Comparison of ENCODE assay signal across 26 cellular contexts in the genomic region with DNA sequence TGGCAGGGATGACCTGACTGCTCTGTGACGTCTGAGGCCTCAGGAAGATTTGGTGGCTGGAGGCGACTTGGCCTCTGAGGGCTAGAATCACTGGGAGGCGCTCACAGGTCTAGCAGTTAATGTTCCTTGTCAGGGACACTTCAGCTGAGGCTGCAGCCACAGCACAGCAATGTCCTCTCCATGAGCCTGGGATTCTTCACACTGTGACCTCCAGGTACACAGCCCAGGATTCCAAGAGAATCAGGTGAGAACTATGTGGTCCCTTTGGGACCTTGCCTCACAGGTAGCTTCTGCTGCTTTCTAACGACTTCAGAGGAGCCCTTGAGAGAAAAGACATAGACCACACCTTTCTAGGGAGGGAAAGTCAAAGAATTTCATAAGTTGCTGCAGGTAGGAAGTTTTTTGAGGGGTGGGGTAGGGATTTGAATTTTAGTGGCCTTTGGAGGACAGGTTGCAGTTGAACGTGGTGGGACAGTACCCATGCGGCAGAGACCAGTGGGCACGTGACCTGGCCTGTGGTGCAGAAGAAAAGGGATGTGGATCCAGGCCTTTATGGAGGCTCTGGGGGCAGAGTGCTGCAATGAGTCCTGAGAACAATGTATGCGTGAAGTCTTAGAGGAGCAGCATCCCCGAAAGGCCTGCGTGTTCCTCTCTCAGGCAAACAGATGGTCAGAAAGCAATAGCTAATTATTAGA.
A peak's percentile ranks its signal among the peaks of the same experiment; 100 is the strongest.
DNase-seq lines count a peak whose midpoint lies in the region; ATAC-seq, FAIRE-seq and TF ChIP-seq lines count a peak whose summit lies in the region.
"Had no signal": no experiment of that assay in that cellular context is flagged by ENCODE, and none has a peak within 500 bp of the region (broad histone marks: within the 10 kb centered on the region; RNA-seq: fewer than 3 reads in every experiment).

No MANE protein-coding gene starts in this region.

- H4K20me1 ChIP-seq in HepG2 (ENCODE audit: insufficient read depth, low read length), result no peaks in the 10 kb centered on the region

- intact Hi-C loops in HepG2 (cut with micrococcal nuclease; ENCODE audit: unreplicated experiment), result no loop called here
- intact Hi-C loops in right lobe of liver (cut with DNase I), result no loop called here
- intact Hi-C loops in vagina (cut with DNase I), result no loop called here

- no peak overlapping the region for H2AFZ ChIP-seq in HepG2 (ENCODE audit: low read length)
- H2AFZ ChIP-seq: GM23248, PC-9 had no signal

- peak; percentile 12 for DNase-seq in DMS53 (lab: John Stamatoyannopoulos, UW)
- DNase-seq in DMS53 treated with DMSO at 0.1 percent for 48 hours (lab: John Stamatoyannopoulos, UW; ENCODE audit: unreplicated experiment), result no peak
- no peak for DNase-seq in HepG2 (ENCODE audit: low spot score)
- no peak for DNase-seq in right lobe of liver
- DNase-seq in vagina (ENCODE audit: extremely low spot score in 2 of 2), result peak; percentile 49 to 58
- DNase-seq in suprapubic skin (ENCODE audit: low spot score in 2 of 2), result no peak
- DNase-seq: 8988T, ACHN, Calu3, GF-D8, GM23248, H7, Kasumi-1, NCI-H2081, NCI-H2171 treated with DMSO at 0.1 percent for 48 hours, NCI-H345, NCI-H510A treated with DMSO at 0.1 percent for 48 hours, NCI-H774, PC-9, SJCRH30 had no signal

- FAIRE-seq in HepG2 (lab: Jason Lieb, UNC) (no peak), islet of Langerhans (lab: Jason Lieb, UNC) (peak; percentile 71)
- FAIRE-seq: GM12891, K562 had no signal

- H3K4me3 ChIP-seq in HepG2 (replicated peaks in 1 of 3; ENCODE audit: insufficient read depth in 1 of 3, low read depth in 2 of 3, low read length in 3 of 3) (no peak overlapping the region), right lobe of liver (no peak overlapping the region), vagina (no peak overlapping the region), suprapubic skin (no peak overlapping the region), gastroesophageal sphincter (no peak overlapping the region)
- H3K4me3 ChIP-seq: GM23248, K562, PC-9, SJCRH30 had no signal

- CTCF ChIA-PET in HepG2 (lab: Yijun Ruan, JAX; ENCODE audit: low intra/inter-chr PET ratio, low total read pairs), result no interaction called here

- no peaks in the 10 kb centered on the region for H3K27me3 ChIP-seq in HepG2 (ENCODE audit: control insufficient read depth in 1 of 2, insufficient read depth in 2 of 2, low read length in 2 of 2)
- no peaks in the 10 kb centered on the region for H3K27me3 ChIP-seq in right lobe of liver
- H3K27me3 ChIP-seq in vagina, result no peaks in the 10 kb centered on the region
- no peaks in the 10 kb centered on the region for H3K27me3 ChIP-seq in suprapubic skin
- H3K27me3 ChIP-seq in gastroesophageal sphincter, result no peaks in the 10 kb centered on the region
- H3K27me3 ChIP-seq: SJCRH30 had no signal

- in situ Hi-C loops in HepG2 (cut with HindIII; ENCODE audit: extremely low pct_ligation_motif_present, low pct_unique_long_range_greater_than_20kb), result no loop called here

- H3K36me3 ChIP-seq in HepG2 (replicated peaks in 1 of 2; ENCODE audit: control insufficient read depth in 1 of 2, insufficient read depth in 2 of 2, low read length in 2 of 2) (no peaks in the 10 kb centered on the region), right lobe of liver (no peaks in the 10 kb centered on the region), vagina (no peaks in the 10 kb centered on the region), suprapubic skin (no peaks in the 10 kb centered on the region), gastroesophageal sphincter (no peaks in the 10 kb centered on the region)
- H3K36me3 ChIP-seq: SJCRH30 had no signal

- ATAC-seq in HepG2, result no peak
- ATAC-seq in right lobe of liver, result no peak
- ATAC-seq in gastroesophageal sphincter, result no peak
- ATAC-seq: K562, Right ventricle myocardium inferior, SK-N-SH treated with all-trans-retinoic acid at 6 μM for 48 hours had no signal

- TF ChIP-seq POLR2A in HepG2 (IDR thresholded peaks at IDR 0.05; ENCODE audit: insufficient read depth in 1 of 2, low read depth in 2 of 2, low read length in 2 of 2) (no peak), right lobe of liver (IDR thresholded peaks at IDR 0.05) (no peak), vagina (IDR thresholded peaks at IDR 0.05) (no peak), suprapubic skin (IDR thresholded peaks at IDR 0.05) (no peak), gastroesophageal sphincter (IDR thresholded peaks at IDR 0.05) (no peak)

- no peak for TF ChIP-seq EP300 in HepG2 (IDR thresholded peaks at IDR 0.05; ENCODE audit: low read depth in 2 of 2, low read length in 2 of 2)
- no peak for TF ChIP-seq EP300 in HepG2 (CRISPR knock-in tag; IDR thresholded peaks at IDR 0.05; ENCODE audit: borderline replicate concordance)
- TF ChIP-seq EP300 in suprapubic skin (IDR thresholded peaks at IDR 0.05), result no peak
- no peak for TF ChIP-seq EP300 in gastroesophageal sphincter (IDR thresholded peaks at IDR 0.05)

- H3K27ac ChIP-seq in HepG2 (ENCODE audit: extremely low read length, insufficient read depth, low read length) (no peak overlapping the region), right lobe of liver (no peak overlapping the region), vagina (no peak overlapping the region), suprapubic skin (no peak overlapping the region), gastroesophageal sphincter (no peak overlapping the region)
- H3K27ac ChIP-seq: GM23248, PC-9, SJCRH30 had no signal

- BruUV-seq in HepG2 (replicated peaks; lab: Mats Ljungman, UMichigan), result no TSS peak

- H3K4me1 ChIP-seq in HepG2 (ENCODE audit: insufficient read depth, low read length) (no peaks in the 10 kb centered on the region), right lobe of liver (peaks cover 0 to 18% (median 4%) of the 10 kb centered on the region in 4 donors), vagina (no peaks in the 10 kb centered on the region), suprapubic skin (no peaks in the 10 kb centered on the region), gastroesophageal sphincter (no peaks in the 10 kb centered on the region)
- H3K4me1 ChIP-seq: SJCRH30 had no signal

- H3K9me3 ChIP-seq in HepG2 (ENCODE audit: low read length), result no peaks in the 10 kb centered on the region
- no peaks in the 10 kb centered on the region for H3K9me3 ChIP-seq in right lobe of liver
- H3K9me3 ChIP-seq in vagina, result no peaks in the 10 kb centered on the region
- H3K9me3 ChIP-seq in suprapubic skin, result no peaks in the 10 kb centered on the region
- H3K9me3 ChIP-seq in gastroesophageal sphincter, result no peaks in the 10 kb centered on the region
- H3K9me3 ChIP-seq: SJCRH30 had no signal

- H3K9ac ChIP-seq in HepG2 (ENCODE audit: insufficient read depth, low read depth, low read length), result no peak overlapping the region
- H3K9ac ChIP-seq: GM23248 had no signal

- no peak for TF ChIP-seq RAD21 in HepG2 (CRISPR knock-in tag; IDR thresholded peaks at IDR 0.05)

- POLR2A ChIA-PET in HepG2 (lab: Yijun Ruan, JAX), result no interaction called here

- TF ChIP-seq CTCF in HepG2 (CRISPR knock-in tag; IDR thresholded peaks at IDR 0.05) (no peak), right lobe of liver (IDR thresholded peaks at IDR 0.05) (no peak), vagina (IDR thresholded peaks at IDR 0.05) (no peak), suprapubic skin (IDR thresholded peaks at IDR 0.05) (no peak), gastroesophageal sphincter (IDR thresholded peaks at IDR 0.05) (no peak)

- no peak overlapping the region for H3K4me2 ChIP-seq in HepG2 (ENCODE audit: low read depth, low read length)
- H3K4me2 ChIP-seq: PC-9 had no signal

- no peaks in the 10 kb centered on the region for H3K79me2 ChIP-seq in HepG2 (ENCODE audit: insufficient read depth, low read length)

- WGBS in HepG2 (ENCODE audit: low lambda C conversion rate), result 19% methylated on average over 10 of the region's 10 CpGs
- WGBS in right lobe of liver (ENCODE audit: insufficient coverage, low coverage, low lambda C conversion rate, missing lambda C conversion rate), result 69% methylated on average over 7 of the region's 10 CpGs
- WGBS in suprapubic skin, result 93% methylated on average over 9 of the region's 10 CpGs
- 93 to 100% methylated on average over 4 to 7 of the region's 10 CpGs for WGBS in gastroesophageal sphincter (ENCODE audit: low coverage in 1 of 2), 2 donors

TF ChIP-seq in HepG2, 621 proteins besides CTCF, POLR2A, EP300 and RAD21:
- TF ChIP-seq MNT (IDR thresholded peaks at IDR 0.05) (peak; percentile 63), CBX5 (CRISPR knock-in tag; IDR thresholded peaks at IDR 0.05; ENCODE audit: borderline replicate concordance) (no peak)

Comparison
In these comparisons a context has a peak if more than half of its experiments do, and no peak if none do; other contexts are left out.
1. DNase-seq: peak in DMS53 (single experiment) and vagina (2 of 2); none in DMS53 treated with DMSO at 0.1 percent for 48 hours (single experiment), HepG2 (single experiment), right lobe of liver (0 of 3) and suprapubic skin (0 of 2).